22 cellular contexts compared by ENCODE assay signal in the genomic region with DNA sequence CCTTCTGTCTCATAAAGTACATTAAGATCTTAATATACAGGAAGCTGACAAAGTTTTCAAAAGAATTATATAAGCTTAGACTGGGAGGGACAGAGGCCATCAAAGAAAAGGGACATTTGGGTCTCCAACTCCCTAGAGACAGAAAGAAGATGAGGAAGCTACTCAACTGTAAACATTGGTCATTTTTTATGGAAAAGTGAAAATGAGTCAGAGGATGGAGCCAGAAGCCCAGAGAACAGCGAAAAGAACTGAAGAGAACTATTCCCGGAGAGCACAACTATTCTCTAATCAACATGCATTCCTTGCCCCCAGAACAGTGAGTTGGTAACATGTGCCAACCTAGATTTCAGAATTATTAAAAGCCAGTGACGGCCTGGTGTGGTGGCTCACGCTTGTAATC.
"Had no signal": no experiment of that assay in that cellular context is flagged by ENCODE, and none has a peak within 500 bp of the region (broad histone marks: within the 10 kb centered on the region; RNA-seq: fewer than 3 reads in every experiment).

No MANE protein-coding gene starts in this region.

- H3K4me3 ChIP-seq: coronary artery, dorsolateral prefrontal cortex, esophagus muscularis mucosa, gastrocnemius medialis, heart right ventricle, left lung, lower lobe of right lung, mucosa of descending colon had no signal

- H3K27me3 ChIP-seq: dorsolateral prefrontal cortex, esophagus muscularis mucosa, gastrocnemius medialis, heart right ventricle, left lung had no signal

- H3K4me3 Mint-ChIP-seq: mesothelial cell of epicardium; naive B cell; naive thymus-derived CD8-positive, alpha-beta T cell had no signal

- H3K4me1 ChIP-seq: esophagus muscularis mucosa, gastrocnemius medialis, heart right ventricle, left lung, lower lobe of right lung had no signal

- H3K9me3 Mint-ChIP-seq: mesothelial cell of epicardium had no signal

- H3K36me3 Mint-ChIP-seq: mesothelial cell of epicardium, naive B cell had no signal

- H3K27ac ChIP-seq: coronary artery, dorsolateral prefrontal cortex, esophagus muscularis mucosa, gastrocnemius medialis, heart right ventricle, left lung, lower lobe of right lung had no signal

- H3K4me1 Mint-ChIP-seq: mesothelial cell of epicardium; naive B cell; naive thymus-derived CD8-positive, alpha-beta T cell had no signal

- ATAC-seq: gastrocnemius medialis; heart right ventricle; left cardiac atrium; left lung; left ventricle myocardium superior; lower lobe of right lung; mucosa of descending colon; naive thymus-derived CD8-positive, alpha-beta T cell had no signal

- H3K9me3 ChIP-seq: esophagus muscularis mucosa, gastrocnemius medialis, heart right ventricle, left lung, lower lobe of right lung, mucosa of descending colon had no signal

- DNase-seq: dermis blood vessel endothelial cell; dorsolateral prefrontal cortex; effector CD4-positive, alpha-beta T cell; effector memory CD4-positive, alpha-beta T cell; foreskin fibroblast; foreskin melanocyte; gastrocnemius medialis; glutamatergic neuron; head of caudate nucleus; heart right ventricle; hippocampal formation; left cardiac atrium; left lung; left ventricle myocardium superior; lower lobe of right lung; mesenchymal stem cell; mucosa of descending colon; naive B cell; naive thymus-derived CD8-positive, alpha-beta T cell had no signal

- H3K36me3 ChIP-seq: esophagus muscularis mucosa, gastrocnemius medialis, heart right ventricle, left lung, lower lobe of right lung had no signal

- H3K27me3 Mint-ChIP-seq: naive B cell; naive thymus-derived CD8-positive, alpha-beta T cell had no signal

- H3K27ac Mint-ChIP-seq: mesothelial cell of epicardium; naive B cell; naive thymus-derived CD8-positive, alpha-beta T cell had no signal
